8 cellular contexts compared by ENCODE assay signal in the genomic region with DNA sequence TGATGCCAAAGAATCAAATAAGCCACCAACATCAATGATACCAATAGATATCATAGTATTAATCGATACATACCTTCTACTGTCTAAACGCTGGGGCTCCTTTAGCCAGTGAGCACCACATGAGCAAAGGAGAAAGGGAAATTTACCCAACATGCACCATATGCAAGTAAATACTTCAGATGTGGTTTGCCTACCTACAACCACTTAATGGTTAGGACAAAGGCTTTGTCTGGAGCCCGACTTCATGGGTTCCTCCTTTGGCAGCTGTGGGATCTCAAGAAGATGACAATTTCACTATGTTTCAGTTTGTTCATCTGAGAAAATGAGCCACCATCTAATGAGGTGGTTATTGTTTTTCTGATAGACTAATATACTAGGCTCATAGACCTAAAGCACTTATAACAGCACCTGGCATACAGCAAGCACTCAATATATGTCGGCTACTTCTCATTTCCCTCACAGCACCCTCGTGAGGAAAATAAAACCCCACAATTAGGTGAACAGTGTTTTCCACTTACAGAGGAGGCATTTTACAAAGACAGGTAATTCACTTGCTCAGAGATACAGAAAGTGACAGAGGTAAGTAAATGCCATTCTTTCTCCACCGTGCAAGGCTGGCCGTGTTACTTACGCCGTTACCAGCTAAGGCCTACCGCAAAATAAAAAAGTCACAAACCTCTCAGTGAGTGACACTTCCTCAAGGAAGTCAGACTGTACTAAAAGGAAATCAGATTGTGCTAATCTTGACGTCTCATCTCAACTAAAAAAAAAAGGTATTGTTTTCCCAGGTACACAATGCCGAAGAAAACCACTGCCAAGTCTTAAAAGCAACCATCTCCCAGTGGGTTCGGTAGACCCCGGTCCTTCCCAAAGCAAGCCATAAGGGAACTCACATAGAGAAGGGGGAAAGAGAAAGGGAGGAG. TPM values are rescaled to one million over a fixed set of nuclear protein-coding genes. Genes with fewer than 3 reads are reported as not detected.
DNase-seq lines count a peak whose midpoint lies in the region; ATAC-seq and TF ChIP-seq lines count a peak whose summit lies in the region.

No MANE protein-coding gene starts in this region.

- peaks cover 20% of the 10 kb centered on the region for H3K4me1 ChIP-seq in osteoblast (ENCODE audit: insufficient read depth, low read length)

- H3K4me3 ChIP-seq in H7 (ENCODE audit: insufficient read depth, low read depth, low read length) = no peak overlapping the region
- H3K4me3 ChIP-seq in osteoblast (ENCODE audit: insufficient read depth, low read length) = peak overlapping the region; percentile 97

- peak; percentile 7 for DNase-seq in H7
- peak; percentile 23 for DNase-seq in RKO (ENCODE audit: low spot score)
- no peak for DNase-seq in osteoblast (ENCODE audit: insufficient read length, low spot score, missing footprints)
- DNase-seq in NCI-H774 (lab: John Stamatoyannopoulos, UW) = no peak

- intact Hi-C loops in dendritic cell treated with granulocyte-macrophage colony-stimulating factor and Interleukin-4, amounts not matched to agents 40 ng/mL and 50 ng/mL, for 4 days (cut with micrococcal nuclease) = loop anchor here (5.0 kb wide), 1 partner anchor 360 kb away; a partner anchor contains a TSS

- H3K9me3 ChIP-seq in osteoblast (ENCODE audit: low read depth, low read length) = no peaks in the 10 kb centered on the region

- no peaks in the 10 kb centered on the region for H3K9me3 Mint-ChIP-seq in dendritic cell treated with granulocyte-macrophage colony-stimulating factor and Interleukin-4, amounts not matched to agents 40 ng/mL and 50 ng/mL, for 4 days

- H3K79me2 ChIP-seq in osteoblast (ENCODE audit: insufficient read depth, low read length) = peaks cover 54% of the 10 kb centered on the region

- H4K20me1 ChIP-seq in osteoblast (ENCODE audit: insufficient read depth, low read length) = no peaks in the 10 kb centered on the region

- H3K4me3 Mint-ChIP-seq in dendritic cell treated with granulocyte-macrophage colony-stimulating factor and Interleukin-4, amounts not matched to agents 40 ng/mL and 50 ng/mL, for 4 days = peak overlapping the region; percentile 83

- ATAC-seq in HG02840 (IDR thresholded peaks at IDR 0.05; ENCODE audit: low FRiP score, unreplicated experiment) (no peak), HG03135 (IDR thresholded peaks at IDR 0.05; ENCODE audit: unreplicated experiment) (no peak), GM18861 (IDR thresholded peaks at IDR 0.05; ENCODE audit: unreplicated experiment) (no peak)

- no peak for TF ChIP-seq CTCF in osteoblast (IDR thresholded peaks at IDR 0.05; ENCODE audit: extremely low read depth, low read depth, low read length)

- no peaks in the 10 kb centered on the region for H3K27me3 Mint-ChIP-seq in dendritic cell treated with granulocyte-macrophage colony-stimulating factor and Interleukin-4, amounts not matched to agents 40 ng/mL and 50 ng/mL, for 4 days

- H3K27me3 ChIP-seq in H7 (ENCODE audit: control insufficient read depth, insufficient read depth, low read length) = peaks cover 27% of the 10 kb centered on the region
- H3K27me3 ChIP-seq in osteoblast (ENCODE audit: insufficient read depth, low read length) = no peaks in the 10 kb centered on the region

- peak overlapping the region; percentile 82 for H3K4me2 ChIP-seq in osteoblast (ENCODE audit: insufficient read depth, low read length)

- H3K27ac Mint-ChIP-seq in dendritic cell treated with granulocyte-macrophage colony-stimulating factor and Interleukin-4, amounts not matched to agents 40 ng/mL and 50 ng/mL, for 4 days = peak overlapping the region; percentile 86

- no peak overlapping the region for H3K27ac ChIP-seq in osteoblast (ENCODE audit: low read depth, low read length)

- peaks cover 40% of the 10 kb centered on the region for H3K4me1 Mint-ChIP-seq in dendritic cell treated with granulocyte-macrophage colony-stimulating factor and Interleukin-4, amounts not matched to agents 40 ng/mL and 50 ng/mL, for 4 days (ENCODE audit: low read depth)

- no peaks in the 10 kb centered on the region for H3K36me3 ChIP-seq in H7 (replicated peaks; ENCODE audit: control insufficient read depth, insufficient read depth, low read length)
- peaks cover 4% of the 10 kb centered on the region for H3K36me3 ChIP-seq in osteoblast (ENCODE audit: insufficient read depth, low read length)

- H2AFZ ChIP-seq in osteoblast (ENCODE audit: low read length) = peak overlapping the region; percentile 53

- H3K36me3 Mint-ChIP-seq in dendritic cell treated with granulocyte-macrophage colony-stimulating factor and Interleukin-4, amounts not matched to agents 40 ng/mL and 50 ng/mL, for 4 days (ENCODE audit: low read depth) = peaks cover 44% of the 10 kb centered on the region

RNA-seq across cellular contexts. Expression of a gene that starts 1.6 kb away (rescaled TPM):
- 7.3 and 10.5 TPM in 2 replicates for total RNA-seq in H7 (2014; rRNA removed; shearing (Covaris generic))
- 15.9 and 23.3 TPM in 2 replicates for total RNA-seq in osteoblast

RNA-seq across cellular contexts. Expression of a gene that starts 1.8 kb away (rescaled TPM):
- 16.5 and 19.8 TPM in 2 replicates for total RNA-seq in H7 (2014; rRNA removed; shearing (Covaris generic))
- 19.4 and 20.3 TPM in 2 replicates for total RNA-seq in osteoblast

Comparison
In these comparisons a context has a peak if more than half of its experiments do, and no peak if none do; other contexts are left out.
1. DNase-seq: peak in H7 (single experiment) and RKO (single experiment); none in osteoblast (single experiment) and NCI-H774 (single experiment).